In genomic region chr17:3049705-3050295, GRCh38 we compare ENCODE assay signal across 1 cellular context.
TF ChIP-seq lines count a peak whose summit lies in the region.

No MANE protein-coding gene starts in this region.

TF ChIP-seq in GM12878, 131 proteins besides CTCF, POLR2A, EP300 and RAD21:
- TF ChIP-seq IRF3 (IDR thresholded peaks at IDR 0.05) (no peak), SMC3 (IDR thresholded peaks at IDR 0.05; ENCODE audit: borderline replicate concordance, low read length) (no peak), TARDBP (IDR thresholded peaks at IDR 0.05; ENCODE audit: borderline replicate concordance) (no peak), KAT2A (conservative IDR thresholded peaks at IDR 0.05; ENCODE audit: control insufficient read depth, low read depth, low read length) (no peak), ZNF217 (IDR thresholded peaks at IDR 0.05) (no peak), SIX5 (IDR thresholded peaks at IDR 0.05; ENCODE audit: low read depth, low read length, severe bottlenecking) (no peak), POLR2AphosphoS5 (IDR thresholded peaks at IDR 0.05; ENCODE audit: low read length) (no peak), PML (IDR thresholded peaks at IDR 0.05; ENCODE audit: low read length) (no peak), MEF2B (IDR thresholded peaks at IDR 0.05; ENCODE audit: partially characterized antibody, poor library complexity, severe bottlenecking) (no peak), YY1 (IDR thresholded peaks at IDR 0.05; ENCODE audit: low read depth, low read length) (no peak), HDGF (IDR thresholded peaks at IDR 0.05) (no peak), BHLHE40 (IDR thresholded peaks at IDR 0.05; ENCODE audit: borderline replicate concordance in 1 of 2, low read depth in 2 of 2, low read length in 1 of 2) (no peak), TCF7 (IDR thresholded peaks at IDR 0.05; ENCODE audit: borderline replicate concordance) (no peak), ZBTB11 (CRISPR knock-in tag; IDR thresholded peaks at IDR 0.05) (no peak), SUPT20H (IDR thresholded peaks at IDR 0.05; ENCODE audit: borderline replicate concordance, control insufficient read depth, low read depth, low read length) (no peak), IKZF1 (conservative IDR thresholded peaks at IDR 0.05) (no peak)
- TF ChIP-seq, protein P1, sequence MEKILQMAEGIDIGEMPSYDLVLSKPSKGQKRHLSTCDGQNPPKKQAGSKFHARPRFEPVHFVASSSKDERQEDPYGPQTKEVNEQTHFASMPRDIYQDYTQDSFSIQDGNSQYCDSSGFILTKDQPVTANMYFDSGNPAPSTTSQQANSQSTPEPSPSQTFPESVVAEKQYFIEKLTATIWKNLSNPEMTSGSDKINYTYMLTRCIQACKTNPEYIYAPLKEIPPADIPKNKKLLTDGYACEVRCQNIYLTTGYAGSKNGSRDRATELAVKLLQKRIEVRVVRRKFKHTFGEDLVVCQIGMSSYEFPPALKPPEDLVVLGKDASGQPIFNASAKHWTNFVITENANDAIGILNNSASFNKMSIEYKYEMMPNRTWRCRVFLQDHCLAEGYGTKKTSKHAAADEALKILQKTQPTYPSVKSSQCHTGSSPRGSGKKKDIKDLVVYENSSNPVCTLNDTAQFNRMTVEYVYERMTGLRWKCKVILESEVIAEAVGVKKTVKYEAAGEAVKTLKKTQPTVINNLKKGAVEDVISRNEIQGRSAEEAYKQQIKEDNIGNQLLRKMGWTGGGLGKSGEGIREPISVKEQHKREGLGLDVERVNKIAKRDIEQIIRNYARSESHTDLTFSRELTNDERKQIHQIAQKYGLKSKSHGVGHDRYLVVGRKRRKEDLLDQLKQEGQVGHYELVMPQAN (conservative IDR thresholded peaks at IDR 0.05) = no peak
- TF ChIP-seq, protein P2, sequence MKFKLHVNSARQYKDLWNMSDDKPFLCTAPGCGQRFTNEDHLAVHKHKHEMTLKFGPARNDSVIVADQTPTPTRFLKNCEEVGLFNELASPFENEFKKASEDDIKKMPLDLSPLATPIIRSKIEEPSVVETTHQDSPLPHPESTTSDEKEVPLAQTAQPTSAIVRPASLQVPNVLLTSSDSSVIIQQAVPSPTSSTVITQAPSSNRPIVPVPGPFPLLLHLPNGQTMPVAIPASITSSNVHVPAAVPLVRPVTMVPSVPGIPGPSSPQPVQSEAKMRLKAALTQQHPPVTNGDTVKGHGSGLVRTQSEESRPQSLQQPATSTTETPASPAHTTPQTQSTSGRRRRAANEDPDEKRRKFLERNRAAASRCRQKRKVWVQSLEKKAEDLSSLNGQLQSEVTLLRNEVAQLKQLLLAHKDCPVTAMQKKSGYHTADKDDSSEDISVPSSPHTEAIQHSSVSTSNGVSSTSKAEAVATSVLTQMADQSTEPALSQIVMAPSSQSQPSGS (IDR thresholded peaks at IDR 0.05; ENCODE audit: low read length) = no peak
- TF ChIP-seq, protein P3, sequence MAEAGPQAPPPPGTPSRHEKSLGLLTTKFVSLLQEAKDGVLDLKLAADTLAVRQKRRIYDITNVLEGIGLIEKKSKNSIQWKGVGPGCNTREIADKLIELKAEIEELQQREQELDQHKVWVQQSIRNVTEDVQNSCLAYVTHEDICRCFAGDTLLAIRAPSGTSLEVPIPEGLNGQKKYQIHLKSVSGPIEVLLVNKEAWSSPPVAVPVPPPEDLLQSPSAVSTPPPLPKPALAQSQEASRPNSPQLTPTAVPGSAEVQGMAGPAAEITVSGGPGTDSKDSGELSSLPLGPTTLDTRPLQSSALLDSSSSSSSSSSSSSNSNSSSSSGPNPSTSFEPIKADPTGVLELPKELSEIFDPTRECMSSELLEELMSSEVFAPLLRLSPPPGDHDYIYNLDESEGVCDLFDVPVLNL (IDR thresholded peaks at IDR 0.05; ENCODE audit: low read depth, low read length) = no peak
- TF ChIP-seq, protein P4, sequence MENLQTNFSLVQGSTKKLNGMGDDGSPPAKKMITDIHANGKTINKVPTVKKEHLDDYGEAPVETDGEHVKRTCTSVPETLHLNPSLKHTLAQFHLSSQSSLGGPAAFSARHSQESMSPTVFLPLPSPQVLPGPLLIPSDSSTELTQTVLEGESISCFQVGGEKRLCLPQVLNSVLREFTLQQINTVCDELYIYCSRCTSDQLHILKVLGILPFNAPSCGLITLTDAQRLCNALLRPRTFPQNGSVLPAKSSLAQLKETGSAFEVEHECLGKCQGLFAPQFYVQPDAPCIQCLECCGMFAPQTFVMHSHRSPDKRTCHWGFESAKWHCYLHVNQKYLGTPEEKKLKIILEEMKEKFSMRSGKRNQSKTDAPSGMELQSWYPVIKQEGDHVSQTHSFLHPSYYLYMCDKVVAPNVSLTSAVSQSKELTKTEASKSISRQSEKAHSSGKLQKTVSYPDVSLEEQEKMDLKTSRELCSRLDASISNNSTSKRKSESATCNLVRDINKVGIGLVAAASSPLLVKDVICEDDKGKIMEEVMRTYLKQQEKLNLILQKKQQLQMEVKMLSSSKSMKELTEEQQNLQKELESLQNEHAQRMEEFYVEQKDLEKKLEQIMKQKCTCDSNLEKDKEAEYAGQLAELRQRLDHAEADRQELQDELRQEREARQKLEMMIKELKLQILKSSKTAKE (IDR thresholded peaks at IDR 0.05; ENCODE audit: low read depth, poor library complexity, severe bottlenecking) = no peak
